8 cellular contexts compared by ENCODE assay signal in the genomic region with DNA sequence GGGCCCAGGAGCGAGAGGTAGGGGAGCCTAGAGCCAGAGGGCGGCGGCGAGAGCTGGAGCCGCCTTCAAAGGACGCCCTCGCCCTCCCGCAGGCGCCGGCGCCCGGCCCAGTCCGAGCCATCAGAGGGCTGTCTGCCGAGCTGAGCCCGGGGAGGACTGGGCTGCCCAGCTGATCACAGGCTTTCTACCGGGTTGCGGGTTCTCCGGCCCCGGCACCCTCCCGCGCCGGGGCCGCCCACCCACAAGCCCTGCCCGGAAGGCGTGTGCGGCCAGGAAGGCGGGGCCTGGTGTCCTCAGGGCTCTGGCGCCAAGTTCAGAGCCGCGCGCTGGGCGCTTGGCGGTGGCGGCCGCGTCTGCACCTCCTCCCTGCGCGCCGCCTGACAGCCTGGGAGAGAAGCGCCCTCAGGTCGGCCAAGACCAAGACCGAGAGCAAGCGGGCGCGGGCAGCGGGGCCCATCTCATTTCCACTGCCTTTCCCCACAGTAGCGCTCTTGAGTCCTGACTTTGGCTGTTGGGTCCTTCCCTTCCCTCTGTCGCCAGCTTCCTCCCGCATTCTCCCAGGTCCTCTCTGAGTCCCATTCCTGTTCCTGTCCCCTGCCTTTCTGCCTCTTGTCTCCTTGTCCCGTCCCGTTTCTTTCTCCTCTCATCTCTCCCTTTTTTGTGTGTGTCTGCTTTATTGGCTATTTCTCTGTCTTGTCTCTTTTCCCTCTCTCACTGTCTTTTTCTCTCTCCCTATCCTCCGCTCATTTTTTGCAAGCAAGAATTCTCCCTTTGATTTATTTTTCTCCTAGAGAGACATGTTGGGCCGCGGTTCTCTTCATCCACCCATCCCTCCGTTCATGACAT.
A peak's percentile ranks its signal among the peaks of the same experiment; 100 is the strongest.
DNase-seq lines count a peak whose midpoint lies in the region; ATAC-seq and TF ChIP-seq lines count a peak whose summit lies in the region.

No MANE protein-coding gene starts in this region.

- no peaks in the 10 kb centered on the region for H3K4me1 ChIP-seq in urinary bladder (ENCODE audit: insufficient read depth)

- peaks cover 9 to 10% of the 10 kb centered on the region in 2 donors for H3K27me3 Mint-ChIP-seq in natural killer cell treated with Interleukin-12 subunit alpha and Interleukin-12 subunit beta and Interleukin-15 and Interleukin-18, amount 100 ng/mL, for 72 hours

- H3K9me3 Mint-ChIP-seq in natural killer cell treated with Interleukin-12 subunit alpha and Interleukin-12 subunit beta and Interleukin-15 and Interleukin-18, amount 100 ng/mL, for 72 hours = no peaks in the 10 kb centered on the region

- peaks cover 8 to 11% of the 10 kb centered on the region in 2 donors for H3K4me1 Mint-ChIP-seq in natural killer cell treated with Interleukin-12 subunit alpha and Interleukin-12 subunit beta and Interleukin-15 and Interleukin-18, amount 100 ng/mL, for 72 hours (ENCODE audit: low read depth in 2 of 2)

- H3K4me3 ChIP-seq in foreskin fibroblast (ENCODE audit: low read depth in 1 of 2, low read length in 2 of 2) = peak overlapping the region; percentile 46 to 55
- peak overlapping the region; percentile 45 for H3K4me3 ChIP-seq in urinary bladder (ENCODE audit: low read depth, low read length)

- peak overlapping the region; percentile 74 for H3K4me3 Mint-ChIP-seq in natural killer cell treated with Interleukin-12 subunit alpha and Interleukin-12 subunit beta and Interleukin-15 and Interleukin-18, amount 100 ng/mL, for 72 hours

- peak; percentile 80 for DNase-seq in AG20443 (ENCODE audit: low spot score)
- peak; percentile 7 for DNase-seq in NCI-H748 treated with DMSO at 0.1 percent for 48 hours (lab: John Stamatoyannopoulos, UW)
- DNase-seq in activated gamma-delta T cell (lab: John Stamatoyannopoulos, UW) = peak; percentile 27
- DNase-seq in foreskin fibroblast = peak; percentile 24 to 54
- DNase-seq in natural killer cell treated with Interleukin-12 subunit alpha and Interleukin-12 subunit beta and Interleukin-15 and Interleukin-18, amount 100 ng/mL, for 72 hours (ENCODE audit: low spot score) = peak; percentile 76

- no peak for TF ChIP-seq CTCF in foreskin fibroblast (IDR thresholded peaks at IDR 0.05; ENCODE audit: low read depth, low read length)

- H3K36me3 Mint-ChIP-seq in natural killer cell treated with Interleukin-12 subunit alpha and Interleukin-12 subunit beta and Interleukin-15 and Interleukin-18, amount 100 ng/mL, for 72 hours = no peaks in the 10 kb centered on the region

- no peak overlapping the region for H3K27ac Mint-ChIP-seq in natural killer cell treated with Interleukin-12 subunit alpha and Interleukin-12 subunit beta and Interleukin-15 and Interleukin-18, amount 100 ng/mL, for 72 hours

- WGBS in urinary bladder = 2% methylated on average over 53 of the region's 55 CpGs

- ATAC-seq in GM18867 (IDR thresholded peaks at IDR 0.05; ENCODE audit: unreplicated experiment) = peak; percentile 97
- peak; percentile 97 for ATAC-seq in HG03097 (IDR thresholded peaks at IDR 0.05; ENCODE audit: low FRiP score, unreplicated experiment)
- ATAC-seq in natural killer cell treated with Interleukin-12 subunit alpha and Interleukin-12 subunit beta and Interleukin-15 and Interleukin-18, amount 100 ng/mL, for 72 hours = peak; percentile 95 to 97

- no peaks in the 10 kb centered on the region for H3K36me3 ChIP-seq in urinary bladder (ENCODE audit: insufficient read depth)

- H3K27ac ChIP-seq in urinary bladder (ENCODE audit: low read depth) = no peak overlapping the region

Comparison
In these comparisons a context has a peak if more than half of its experiments do, and no peak if none do; other contexts are left out.
1. DNase-seq: peak in every context shown above with its lines; median percentile 80 in AG20443; 76 in natural killer cell treated with Interleukin-12 subunit alpha and Interleukin-12 subunit beta and Interleukin-15 and Interleukin-18, amount 100 ng/mL, for 72 hours; 39 in foreskin fibroblast; 27 in activated gamma-delta T cell; 7 in NCI-H748 treated with DMSO at 0.1 percent for 48 hours.